1 cellular context compared by ENCODE assay signal in the genomic region with DNA sequence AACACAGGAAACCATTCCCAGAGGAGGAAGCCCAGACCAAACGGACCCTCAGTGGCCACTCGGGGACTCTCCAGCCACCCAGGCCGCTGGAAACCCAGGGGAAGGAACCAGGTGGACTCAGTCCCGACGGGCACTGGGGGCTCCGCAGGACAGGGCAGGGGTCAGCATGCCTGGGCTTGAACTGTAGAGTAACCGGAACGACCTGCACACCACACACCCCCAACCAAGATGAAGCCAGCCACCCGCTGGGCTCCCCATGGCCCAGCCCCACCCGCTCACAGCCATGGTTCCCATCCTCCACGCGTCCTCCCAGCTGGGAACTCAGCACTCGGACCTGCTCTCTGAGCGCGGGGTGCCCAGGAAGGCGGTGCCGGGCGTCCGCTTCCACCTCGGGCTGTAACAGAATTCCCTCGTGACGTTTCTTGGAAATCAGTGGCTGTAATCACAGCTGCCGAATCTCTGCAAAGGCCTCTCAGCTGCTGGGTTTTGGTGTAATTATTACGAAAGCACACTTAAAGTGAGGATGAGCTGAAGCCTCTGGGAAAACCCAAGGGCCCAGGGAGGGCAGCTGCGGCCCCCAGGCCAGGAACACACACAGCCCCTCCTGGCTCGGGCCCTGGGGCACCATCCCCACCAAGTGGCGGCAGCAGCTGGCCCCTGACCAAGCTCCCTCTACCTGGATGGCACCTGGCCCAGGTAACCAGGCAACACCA.
TF ChIP-seq lines count a peak whose summit lies in the region.

No MANE protein-coding gene starts in this region.

TF ChIP-seq in H1, 55 proteins besides CTCF, POLR2A, EP300 and RAD21 (continued from another document):
- TF ChIP-seq SUZ12 (IDR thresholded peaks at IDR 0.05; ENCODE audit: low read length) (no peak), RXRA (IDR thresholded peaks at IDR 0.05; ENCODE audit: insufficient read depth, low read depth, low read length) (no peak), SAP30 (IDR thresholded peaks at IDR 0.05; ENCODE audit: insufficient read depth, insufficient replicate concordance, low read length) (no peak), CREB1 (IDR thresholded peaks at IDR 0.05) (no peak)
TF ChIP-seq in H1: peak in this region for 0.
